In genomic region chr14:58353516-58354299, GRCh38 we compare ENCODE assay signal across 13 cellular contexts. TPM values are rescaled to one million over a fixed set of nuclear protein-coding genes. Genes with fewer than 3 reads are reported as not detected.
DNase-seq lines count a peak whose midpoint lies in the region; ATAC-seq and TF ChIP-seq lines count a peak whose summit lies in the region.
"Had no signal": no experiment of that assay in that cellular context is flagged by ENCODE, and none has a peak within 500 bp of the region (broad histone marks: within the 10 kb centered on the region; RNA-seq: fewer than 3 reads in every experiment).

No MANE protein-coding gene starts in this region.

- no peak overlapping the region for H3K4me3 ChIP-seq in smooth muscle cell
- H3K4me3 ChIP-seq: GM23338 had no signal

- no peaks in the 10 kb centered on the region for H3K4me1 ChIP-seq in smooth muscle cell (ENCODE audit: low read depth)

- H3F3A ChIP-seq in smooth muscle cell (ENCODE audit: low read depth), result no peaks in the 10 kb centered on the region

- no peaks in the 10 kb centered on the region for H3K79me2 ChIP-seq in smooth muscle cell (ENCODE audit: low read depth)

- no peaks in the 10 kb centered on the region for H4K20me1 ChIP-seq in smooth muscle cell (ENCODE audit: low read depth)

- no peak overlapping the region for H3K9ac ChIP-seq in smooth muscle cell (ENCODE audit: low read depth)

- H3K27ac ChIP-seq in smooth muscle cell (ENCODE audit: low read depth), result no peak overlapping the region

- no peaks in the 10 kb centered on the region for H3K9me3 ChIP-seq in smooth muscle cell (replicated peaks; ENCODE audit: low read depth)

- H3K27me3 ChIP-seq in smooth muscle cell (ENCODE audit: low read depth), result no peaks in the 10 kb centered on the region

- H3K4me3 Mint-ChIP-seq in activated CD4-positive, alpha-beta T cell treated with anti-CD3 and anti-CD28 coated beads for 36 hours, result peak overlapping the region; percentile 54
- H3K4me3 Mint-ChIP-seq in T-helper 2 cell treated with Interferon-gamma antibody and Interleukin-4, amounts not matched to agents 5 μg/mL and 100 μg/mL, for 36 hours, result peak overlapping the region; percentile 79
- peak overlapping the region; percentile 37 to 78 for H3K4me3 Mint-ChIP-seq in stimulated activated naive B cell treated with anti-CD40 and anti-IgM and Interleukin-4, amounts not matched to agents 10 μg/mL and 1 μg/mL and 100 μg/mL, for 72 hours
- H3K4me3 Mint-ChIP-seq: GM23338, WTC11 had no signal

- CTCF ChIA-PET in activated CD4-positive, alpha-beta T cell treated with anti-CD3 and anti-CD28 coated beads for 36 hours (lab: Charles Lee), result interaction anchor here (0.6 kb wide), 2 partner anchors 18 to 991 kb away, joined by 3 to 4 read pairs; no protein-coding TSS in a partner anchor

- peak; percentile 80 for ATAC-seq in activated CD4-positive, alpha-beta T cell treated with anti-CD3 and anti-CD28 coated beads for 36 hours
- ATAC-seq in stimulated activated naive B cell treated with anti-CD40 and anti-IgM and Interleukin-4, amounts not matched to agents 10 μg/mL and 1 μg/mL and 100 μg/mL, for 72 hours (replicated peaks), result peak; percentile 34 to 39
- ATAC-seq: GM23338, WTC11 had no signal

- DNase-seq in activated CD4-positive, alpha-beta T cell treated with anti-CD3 and anti-CD28 coated beads for 36 hours, result no peak
- DNase-seq in activated CD4-positive, alpha-beta T cell treated with anti-CD3 and anti-CD28 coated beads, Interleukin-2, amount 50 U/mL, for 1 hour, result no peak
- no peak for DNase-seq in T-helper 2 cell treated with Interferon-gamma antibody and Interleukin-4, amounts not matched to agents 5 μg/mL and 100 μg/mL, for 36 hours (ENCODE audit: low spot score)
- DNase-seq in fibroblast of peridontal ligament (ENCODE audit: extremely low read depth), result peak; percentile 27
- no peak for DNase-seq in stimulated activated naive B cell treated with anti-CD40 and anti-IgM and Interleukin-4, amounts not matched to agents 10 μg/mL and 1 μg/mL and 100 μg/mL, for 72 hours
- DNase-seq in RKO (ENCODE audit: low spot score), result no peak
- no peak for DNase-seq in superior temporal gyrus (ENCODE audit: extremely low spot score)
- DNase-seq in smooth muscle cell (lab: John Stamatoyannopoulos, UW; ENCODE audit: unreplicated experiment), result no peak
- DNase-seq: cerebellar nuclear complex; stimulated activated CD4-positive, alpha-beta T cell treated with anti-CD3 and anti-CD28 coated beads, Interleukin-1b, Interleukin-23, amount 100 ng/mL, for 48 hours had no signal

- no peaks in the 10 kb centered on the region for H3K9me3 Mint-ChIP-seq in activated CD4-positive, alpha-beta T cell treated with anti-CD3 and anti-CD28 coated beads for 36 hours (ENCODE audit: low read depth)
- H3K9me3 Mint-ChIP-seq in T-helper 2 cell treated with Interferon-gamma antibody and Interleukin-4, amounts not matched to agents 5 μg/mL and 100 μg/mL, for 36 hours, result no peaks in the 10 kb centered on the region
- H3K9me3 Mint-ChIP-seq in stimulated activated naive B cell treated with anti-CD40 and anti-IgM and Interleukin-4, amounts not matched to agents 10 μg/mL and 1 μg/mL and 100 μg/mL, for 72 hours, result no peaks in the 10 kb centered on the region
- H3K9me3 Mint-ChIP-seq: GM23338, WTC11 had no signal

- peaks cover 40% of the 10 kb centered on the region for H3K36me3 Mint-ChIP-seq in activated CD4-positive, alpha-beta T cell treated with anti-CD3 and anti-CD28 coated beads for 36 hours (ENCODE audit: low read depth)
- peaks cover 41% of the 10 kb centered on the region for H3K36me3 Mint-ChIP-seq in T-helper 2 cell treated with Interferon-gamma antibody and Interleukin-4, amounts not matched to agents 5 μg/mL and 100 μg/mL, for 36 hours (ENCODE audit: low read depth)
- peaks cover 36 to 44% of the 10 kb centered on the region in 2 donors for H3K36me3 Mint-ChIP-seq in stimulated activated naive B cell treated with anti-CD40 and anti-IgM and Interleukin-4, amounts not matched to agents 10 μg/mL and 1 μg/mL and 100 μg/mL, for 72 hours

- peaks cover 25% of the 10 kb centered on the region for H3K4me1 Mint-ChIP-seq in activated CD4-positive, alpha-beta T cell treated with anti-CD3 and anti-CD28 coated beads for 36 hours
- peaks cover 12% of the 10 kb centered on the region for H3K4me1 Mint-ChIP-seq in T-helper 2 cell treated with Interferon-gamma antibody and Interleukin-4, amounts not matched to agents 5 μg/mL and 100 μg/mL, for 36 hours (ENCODE audit: low read depth)
- H3K4me1 Mint-ChIP-seq in stimulated activated naive B cell treated with anti-CD40 and anti-IgM and Interleukin-4, amounts not matched to agents 10 μg/mL and 1 μg/mL and 100 μg/mL, for 72 hours, result peaks cover 2 to 14% of the 10 kb centered on the region in 2 donors
- H3K4me1 Mint-ChIP-seq: GM23338, WTC11 had no signal

- POLR2A ChIA-PET in activated CD4-positive, alpha-beta T cell treated with anti-CD3 and anti-CD28 coated beads for 36 hours (lab: Charles Lee), result no interaction called here

- no peaks in the 10 kb centered on the region for H3K27me3 Mint-ChIP-seq in activated CD4-positive, alpha-beta T cell treated with anti-CD3 and anti-CD28 coated beads for 36 hours
- H3K27me3 Mint-ChIP-seq in T-helper 2 cell treated with Interferon-gamma antibody and Interleukin-4, amounts not matched to agents 5 μg/mL and 100 μg/mL, for 36 hours (ENCODE audit: low read depth), result no peaks in the 10 kb centered on the region
- H3K27me3 Mint-ChIP-seq in stimulated activated naive B cell treated with anti-CD40 and anti-IgM and Interleukin-4, amounts not matched to agents 10 μg/mL and 1 μg/mL and 100 μg/mL, for 72 hours, result no peaks in the 10 kb centered on the region

- no peak overlapping the region for H2AFZ ChIP-seq in smooth muscle cell (ENCODE audit: low read depth)
- H2AFZ ChIP-seq: GM23338 had no signal

- no peak overlapping the region for H3K4me2 ChIP-seq in smooth muscle cell
- H3K4me2 ChIP-seq: GM23338 had no signal

- intact Hi-C loops in activated CD4-positive, alpha-beta T cell treated with anti-CD3 and anti-CD28 coated beads for 36 hours (cut with DNase I, micrococcal nuclease), result no loop called here

- peaks cover 27% of the 10 kb centered on the region for H3K36me3 ChIP-seq in smooth muscle cell (ENCODE audit: low read depth)

- 98% methylated on average over 4 of the region's 4 CpGs for WGBS in smooth muscle cell (ENCODE audit: low lambda C conversion rate)

- TF ChIP-seq CTCF in smooth muscle cell (IDR thresholded peaks at IDR 0.05; ENCODE audit: borderline replicate concordance, insufficient read depth, poor library complexity, severe bottlenecking), result no peak

- H3K27ac Mint-ChIP-seq in activated CD4-positive, alpha-beta T cell treated with anti-CD3 and anti-CD28 coated beads for 36 hours, result peak overlapping the region; percentile 66
- peak overlapping the region; percentile 90 for H3K27ac Mint-ChIP-seq in T-helper 2 cell treated with Interferon-gamma antibody and Interleukin-4, amounts not matched to agents 5 μg/mL and 100 μg/mL, for 36 hours
- H3K27ac Mint-ChIP-seq in stimulated activated naive B cell treated with anti-CD40 and anti-IgM and Interleukin-4, amounts not matched to agents 10 μg/mL and 1 μg/mL and 100 μg/mL, for 72 hours, result peak overlapping the region; percentile 34
- H3K27ac Mint-ChIP-seq: GM23338, WTC11 had no signal

RNA-seq across cellular contexts. Expression of gene TOMM20L, which starts 42.0 kb away (rescaled TPM):
- not detected for total RNA-seq in activated CD4-positive, alpha-beta T cell treated with anti-CD3 and anti-CD28 coated beads for 36 hours
- not detected in 2 replicates for total RNA-seq in smooth muscle cell
- polyA plus RNA-seq in smooth muscle cell, result not detected in 2 replicates
- total RNA-seq: GM23338, liver, WTC11 had no signal
- polyA plus RNA-seq: GM23338, liver had no signal

RNA-seq across cellular contexts. Expression of gene ARID4A, which starts 55.4 kb away (rescaled TPM):
- total RNA-seq in activated CD4-positive, alpha-beta T cell treated with anti-CD3 and anti-CD28 coated beads for 36 hours, result 10 to 100 TPM; 20.3 to 25.3 TPM
- total RNA-seq in smooth muscle cell, result 14.1 and 14.6 TPM in 2 replicates
- polyA plus RNA-seq in smooth muscle cell, result 18.4 and 24.9 TPM in 2 replicates

Comparison
In these comparisons a context has a peak if more than half of its experiments do, and no peak if none do; other contexts are left out.
1. H3K27ac Mint-ChIP-seq: peak in every context shown above with its lines; median percentile 90 in T-helper 2 cell treated with Interferon-gamma antibody and Interleukin-4, amounts not matched to agents 5 μg/mL and 100 μg/mL, for 36 hours; 66 in activated CD4-positive, alpha-beta T cell treated with anti-CD3 and anti-CD28 coated beads for 36 hours; 34 in stimulated activated naive B cell treated with anti-CD40 and anti-IgM and Interleukin-4, amounts not matched to agents 10 μg/mL and 1 μg/mL and 100 μg/mL, for 72 hours.